ENCODE assay signal across 1 cellular context in genomic region chr9:37420271-37421215, GRCh38.
TF ChIP-seq lines count a peak whose summit lies in the region.

No MANE protein-coding gene starts in this region.

TF ChIP-seq in HepG2, 621 proteins besides CTCF, POLR2A, EP300 and RAD21:
- TF ChIP-seq TFE3 (CRISPR knock-in tag; IDR thresholded peaks at IDR 0.05) (no peak), ZNF770 (CRISPR knock-in tag; IDR thresholded peaks at IDR 0.05) (peak; percentile 82)
TF ChIP-seq in HepG2: peak in this region for 1.
